8 cellular contexts compared by ENCODE assay signal in genomic region chr3:15794842-15795562, GRCh38. TPM values are rescaled to one million over a fixed set of nuclear protein-coding genes. Genes with fewer than 3 reads are reported as not detected.
DNase-seq lines count a peak whose midpoint lies in the region; ATAC-seq, FAIRE-seq and TF ChIP-seq lines count a peak whose summit lies in the region.

No MANE protein-coding gene starts in this region.

- CTCF ChIA-PET in endothelial cell of umbilical vein (lab: Charles Lee) = interaction anchor here (0.8 to 1.9 kb wide), 10 partner anchors 10 to 164 kb away, joined by 3 to 11 read pairs (median 5); no protein-coding TSS in a partner anchor

- no peaks in the 10 kb centered on the region for H3K27me3 ChIP-seq in endothelial cell of umbilical vein (ENCODE audit: control insufficient read depth in 2 of 2, insufficient read depth in 2 of 2, low read length in 2 of 2)
- no peaks in the 10 kb centered on the region for H3K27me3 ChIP-seq in skeletal muscle tissue (ENCODE audit: control insufficient read depth in 3 of 3, insufficient read depth in 3 of 3, low read length in 3 of 3)

- dilution Hi-C loops in endothelial cell of umbilical vein (cut with MboI; ENCODE audit: extremely low pct_ligation_motif_present, low sequenced_read_pairs) = no loop called here

- H3K4me2 ChIP-seq in endothelial cell of umbilical vein (ENCODE audit: insufficient read depth, low read length) = peak overlapping the region; percentile 95

- FAIRE-seq in endothelial cell of umbilical vein (lab: Jason Lieb, UNC) = no peak

- BruUV-seq in endothelial cell of umbilical vein (replicated peaks; lab: Mats Ljungman, UMichigan) = no TSS peak

- H3K36me3 ChIP-seq in endothelial cell of umbilical vein (ENCODE audit: control insufficient read depth in 2 of 2, extremely low read depth in 1 of 2, insufficient read depth in 2 of 2, low read length in 2 of 2) = peaks cover 0 to 6% of the 10 kb centered on the region in 2 experiments
- no peaks in the 10 kb centered on the region for H3K36me3 ChIP-seq in skeletal muscle tissue (ENCODE audit: control insufficient read depth in 3 of 3, insufficient read depth in 3 of 3, low read length in 3 of 3)

- H3K9me3 ChIP-seq in endothelial cell of umbilical vein (replicated peaks; ENCODE audit: control insufficient read depth, insufficient read depth, low read length) (no peaks in the 10 kb centered on the region), skeletal muscle tissue (ENCODE audit: control insufficient read depth in 3 of 3, low read length in 3 of 3) (no peaks in the 10 kb centered on the region)

- H3K4me3 ChIP-seq in GM12864 (ENCODE audit: low read depth, low read length) (peak overlapping the region; percentile 33; the same call in 1 of the 2 replicates), endothelial cell of umbilical vein (replicated peaks in 1 of 3; ENCODE audit: insufficient read depth in 1 of 3, low read depth in 1 of 3, low read length in 3 of 3) (peak overlapping the region; percentile 26 to 100 (median 84)), skeletal muscle tissue (ENCODE audit: low read length in 3 of 3) (peak overlapping the region; percentile 67 to 83 (median 76))

- H3K27ac ChIP-seq in endothelial cell of umbilical vein (ENCODE audit: insufficient read depth, low read depth, low read length) (peak overlapping the region; percentile 96), skeletal muscle tissue (ENCODE audit: low read depth, low read length) (peak overlapping the region; percentile 88)

- H3K9me1 ChIP-seq in endothelial cell of umbilical vein (replicated peaks; ENCODE audit: control insufficient read depth, extremely low read depth, insufficient read depth, low read length) = no peaks in the 10 kb centered on the region

- POLR2A ChIA-PET in endothelial cell of umbilical vein (lab: Charles Lee) = interaction anchor here (0.5 kb wide), 1 partner anchor 229 kb away, joined by 3 read pairs; no protein-coding TSS in a partner anchor

- TF ChIP-seq POLR2A in endothelial cell of umbilical vein (IDR thresholded peaks at IDR 0.05; ENCODE audit: low read depth, low read length) = no peak

- ATAC-seq in GM19324 (IDR thresholded peaks at IDR 0.05; ENCODE audit: low FRiP score, unreplicated experiment) = no peak
- no peak for ATAC-seq in HG03280 (IDR thresholded peaks at IDR 0.05; ENCODE audit: unreplicated experiment)
- ATAC-seq in left lobe of liver = no peak

- no peaks in the 10 kb centered on the region for H4K20me1 ChIP-seq in endothelial cell of umbilical vein (replicated peaks; ENCODE audit: control insufficient read depth, extremely low read depth, insufficient read depth, low read length)

- TF ChIP-seq CTCF in GM12864 (IDR thresholded peaks at IDR 0.05; ENCODE audit: low read depth, low read length, missing control alignments) (peak; percentile 11), endothelial cell of umbilical vein (IDR thresholded peaks at IDR 0.05; ENCODE audit: extremely low read depth in 1 of 2, insufficient read depth in 1 of 2, low read depth in 1 of 2, low read length in 2 of 2) (peak in 1 of 2 donors; percentile 22)

- H2AFZ ChIP-seq in endothelial cell of umbilical vein (ENCODE audit: low read depth, low read length) = no peak overlapping the region

- intact Hi-C loops in endothelial cell of umbilical vein (cut with micrococcal nuclease) = loop anchor here (1.0 to 5.0 kb wide), 2 partner anchors 26 to 103 kb away; no protein-coding TSS in a partner anchor

- peaks cover 75% of the 10 kb centered on the region for H3K79me2 ChIP-seq in endothelial cell of umbilical vein (ENCODE audit: control insufficient read depth, insufficient read depth, low read length)

- H3K9ac ChIP-seq in endothelial cell of umbilical vein (replicated peaks; ENCODE audit: extremely low read depth, insufficient read depth, low read length) (peak overlapping the region; percentile 98), skeletal muscle tissue (ENCODE audit: low read depth in 1 of 3, low read length in 3 of 3) (peak overlapping the region; percentile 70 to 85 (median 71))

- peaks cover 26% of the 10 kb centered on the region for H3K4me1 ChIP-seq in endothelial cell of umbilical vein (ENCODE audit: control insufficient read depth, extremely low read depth, insufficient read depth, low read length)
- H3K4me1 ChIP-seq in skeletal muscle tissue (ENCODE audit: control insufficient read depth in 3 of 3, insufficient read depth in 3 of 3, low read length in 3 of 3) = peaks cover 2 to 6% (median 4%) of the 10 kb centered on the region in 3 donors

- DNase-seq in GM12864 (ENCODE audit: low read depth) = no peak
- DNase-seq in RPMI8226 = peak; percentile 17
- DNase-seq in endothelial cell of umbilical vein (ENCODE audit: low read depth, low spot score) = peak; percentile 68
- DNase-seq in left lobe of liver (ENCODE audit: low spot score) = no peak
- no peak for DNase-seq in activated naive CD4-positive, alpha-beta T cell (lab: John Stamatoyannopoulos, UW)

TF ChIP-seq in endothelial cell of umbilical vein, 7 proteins besides CTCF, POLR2A, EP300 and RAD21:
- no peak for TF ChIP-seq MAX (IDR thresholded peaks at IDR 0.05; ENCODE audit: insufficient read depth, insufficient read length)
- TF ChIP-seq GATA2 (IDR thresholded peaks at IDR 0.05; ENCODE audit: insufficient read depth, insufficient read length, low read depth, low read length) = no peak
- TF ChIP-seq JUN (IDR thresholded peaks at IDR 0.05; ENCODE audit: borderline replicate concordance, insufficient read depth, insufficient read length, low read depth) = no peak
- TF ChIP-seq POLR2AphosphoS5 (IDR thresholded peaks at IDR 0.05; ENCODE audit: insufficient read depth, low read depth, low read length) = no peak
- no peak for TF ChIP-seq FOS (IDR thresholded peaks at IDR 0.05; ENCODE audit: borderline replicate concordance, insufficient read depth, low read length)

RNA-seq across cellular contexts. Expression of gene ANKRD28, which starts 2.8 kb away (rescaled TPM):
- 82.2 and 97.3 TPM in 2 replicates for total RNA-seq in endothelial cell of umbilical vein
- polyA plus RNA-seq in endothelial cell of umbilical vein = 36.7 and 37.1 TPM in 2 replicates
- polyA plus RNA-seq in endothelial cell of umbilical vein (2011; cell fraction: cytosol; rRNA removed) = 24.5 and 29.7 TPM in 2 replicates
- polyA plus RNA-seq in endothelial cell of umbilical vein (2011; cell fraction: nucleus; rRNA removed) = 106 and 142 TPM in 2 replicates
- 31.7 and 46.5 TPM in 2 replicates for polyA plus RNA-seq in endothelial cell of umbilical vein (2012)
- polyA minus RNA-seq in endothelial cell of umbilical vein = 165 and 203 TPM in 2 replicates
- polyA minus RNA-seq in endothelial cell of umbilical vein (2011; cell fraction: cytosol; rRNA and poly(A)+ RNA removed) = 39.1 TPM
- 218 and 343 TPM in 2 replicates for polyA minus RNA-seq in endothelial cell of umbilical vein (2011; cell fraction: nucleus; rRNA and poly(A)+ RNA removed)
- 43.8 TPM for total RNA-seq in skeletal muscle tissue
- total RNA-seq in left lobe of liver = 27.2 TPM

Comparison
In these comparisons a context has a peak if more than half of its experiments do, and no peak if none do; other contexts are left out.
1. DNase-seq: peak in RPMI8226 (single experiment) and endothelial cell of umbilical vein (single experiment); none in GM12864 (single experiment), left lobe of liver (single experiment) and activated naive CD4-positive, alpha-beta T cell (0 of 4).
2. H3K4me3 ChIP-seq: peak in every context shown above with its lines; median percentile 84 in endothelial cell of umbilical vein; 76 in skeletal muscle tissue; 33 in GM12864.